ENCODE assay signal across 8 cellular contexts in the genomic region with DNA sequence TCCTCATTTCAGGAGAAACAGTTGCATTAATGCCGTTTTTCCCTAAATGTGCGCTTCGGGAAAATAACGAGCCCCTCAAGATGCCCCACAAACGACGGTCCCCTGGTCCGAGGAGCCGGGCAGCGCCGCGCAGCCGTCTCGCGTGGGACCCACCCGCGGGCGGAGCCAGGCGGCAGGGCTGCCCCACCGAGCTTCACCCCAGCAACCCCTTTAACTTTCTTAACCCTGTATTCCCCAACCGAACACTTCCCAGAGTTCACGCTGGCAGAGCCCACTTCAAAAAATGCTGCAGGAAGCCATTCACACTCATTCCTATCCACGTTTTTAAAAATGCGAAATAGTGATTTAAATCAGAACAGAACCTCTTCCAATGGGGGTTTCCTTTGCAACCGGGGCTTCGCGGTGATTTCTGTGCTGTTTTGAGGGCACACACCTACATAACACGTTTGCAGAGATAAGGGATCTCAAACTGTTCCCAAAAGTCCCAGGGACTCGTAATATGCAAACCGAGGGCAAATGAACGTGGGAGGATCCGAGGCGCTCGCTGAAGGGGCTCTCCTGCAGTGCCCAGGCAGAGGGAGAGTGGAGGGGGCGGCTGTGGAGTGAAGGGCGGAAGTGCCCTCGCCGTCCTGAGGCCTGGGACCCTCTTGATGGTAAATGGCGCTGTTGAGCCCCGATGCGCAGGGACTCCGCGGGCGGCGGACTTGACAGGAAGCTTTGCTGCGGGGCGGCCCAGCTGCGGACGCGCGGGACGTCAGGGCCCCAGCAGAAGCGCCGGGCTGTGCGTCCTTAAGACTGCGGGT.
DNase-seq lines count a peak whose midpoint lies in the region; ATAC-seq and TF ChIP-seq lines count a peak whose summit lies in the region.

No MANE protein-coding gene starts in this region.

- CTCF ChIA-PET in T-cell (lab: Charles Lee): no interaction called here

- peaks cover 7% of the 10 kb centered on the region; the same call in 1 of the 2 replicates for H3K4me1 ChIP-seq in DOHH2 (ENCODE audit: control insufficient read depth, low read length)

- peak; percentile 89 for ATAC-seq in GM21381 (IDR thresholded peaks at IDR 0.05; ENCODE audit: unreplicated experiment)
- ATAC-seq in T-cell (replicated peaks in 1 of 4): peak; percentile 81 to 87 (median 86)

- H3K9me2 ChIP-seq in DOHH2 (replicated peaks; ENCODE audit: control insufficient read depth, low read length): no peaks in the 10 kb centered on the region

- 0 out of 2 replicates have a peak, but pooled peaks cover 3% of the 10 kb centered on the region for H3F3A ChIP-seq in DOHH2 (ENCODE audit: control insufficient read depth, insufficient read depth)

- POLR2A ChIA-PET in T-cell (lab: Charles Lee): no interaction called here

- H3K79me2 ChIP-seq in DOHH2 (ENCODE audit: control insufficient read depth, low read length): no peaks in the 10 kb centered on the region

- H3K4me1 Mint-ChIP-seq in T-cell: peaks cover 10 to 12% (median 11%) of the 10 kb centered on the region in 3 donors

- H3K36me3 Mint-ChIP-seq in T-cell: no peaks in the 10 kb centered on the region

- H3K9me3 ChIP-seq in DOHH2 (ENCODE audit: control insufficient read depth, insufficient read depth, low read length): no peaks in the 10 kb centered on the region

- H3K4me3 Mint-ChIP-seq in T-cell: peak overlapping the region; percentile 72 to 88 (median 77)

- H3K27ac Mint-ChIP-seq in T-cell: peak overlapping the region in 1 of 2 donors; percentile 13

- peaks cover 29 to 30% of the 10 kb centered on the region in 2 donors for H3K27me3 Mint-ChIP-seq in T-cell

- no peak overlapping the region for H3K27ac ChIP-seq in DOHH2 (ENCODE audit: low read depth, low read length)

- H3K4me3 ChIP-seq in DOHH2 (ENCODE audit: low read length): peak overlapping the region; percentile 63
- peak overlapping the region; percentile 45 for H3K4me3 ChIP-seq in kidney epithelial cell (ENCODE audit: low read depth, low read length)

- in situ Hi-C loops in T47D (cut with HindIII; ENCODE audit: low pct_unique_long_range_greater_than_20kb, low sequenced_read_pairs): no loop called here

- H3K27me3 ChIP-seq in DOHH2 (ENCODE audit: control insufficient read depth, low read length): peaks cover 28% of the 10 kb centered on the region
- no peaks in the 10 kb centered on the region for H3K27me3 ChIP-seq in kidney epithelial cell (ENCODE audit: control insufficient read depth, insufficient read depth, low read length)

- H3K4me2 ChIP-seq in DOHH2 (ENCODE audit: low read length): peak overlapping the region; percentile 64

- H3K36me3 ChIP-seq in DOHH2 (ENCODE audit: control insufficient read depth, low read length): no peaks in the 10 kb centered on the region
- H3K36me3 ChIP-seq in kidney epithelial cell (ENCODE audit: control insufficient read depth, insufficient read depth, low read length): no peaks in the 10 kb centered on the region

- H3K9me3 Mint-ChIP-seq in T-cell: no peaks in the 10 kb centered on the region

- no peaks in the 10 kb centered on the region for H4K20me1 ChIP-seq in DOHH2 (ENCODE audit: control insufficient read depth, insufficient read depth, low read depth, low read length)

- DNase-seq in HK-2 (ENCODE audit: unreplicated experiment): peak; percentile 39
- DNase-seq in T-cell: peak in 32 of 34 experiments; percentile 1 to 46 (median 18)
- peak; percentile 41 to 65 for DNase-seq in T47D (ENCODE audit: low read depth in 1 of 2, low spot score in 1 of 2)
- no peak for DNase-seq in kidney epithelial cell (ENCODE audit: low read depth)
- peak; percentile 2 for DNase-seq in stimulated activated CD4-positive, alpha-beta T cell treated with anti-CD3 and anti-CD28 coated beads, Interleukin-2, amount 100 ng/mL, for 4 hours (ENCODE audit: low read depth)
- no peak for DNase-seq in NCI-H1694 (lab: John Stamatoyannopoulos, UW)

- TF ChIP-seq CTCF in DOHH2 (IDR thresholded peaks at IDR 0.05; ENCODE audit: low read depth, low read length, poor library complexity, severe bottlenecking) (peak; percentile 34), kidney epithelial cell (IDR thresholded peaks at IDR 0.05; ENCODE audit: insufficient read depth, low read length, poor library complexity, severe bottlenecking) (peak; percentile 19)

Comparison
In these comparisons a context has a peak if more than half of its experiments do, and no peak if none do; other contexts are left out.
1. DNase-seq: peak in HK-2 (single experiment), T-cell (32 of 34), T47D (2 of 2) and stimulated activated CD4-positive, alpha-beta T cell treated with anti-CD3 and anti-CD28 coated beads, Interleukin-2, amount 100 ng/mL, for 4 hours (single experiment); none in kidney epithelial cell (single experiment) and NCI-H1694 (single experiment).